15 cellular contexts compared by ENCODE assay signal in genomic region chr1:101064697-101065096, GRCh38. TPM values are rescaled to one million over a fixed set of nuclear protein-coding genes. Genes with fewer than 3 reads are reported as not detected.
DNase-seq lines count a peak whose midpoint lies in the region; ATAC-seq, FAIRE-seq and TF ChIP-seq lines count a peak whose summit lies in the region.
"Had no signal": no experiment of that assay in that cellular context is flagged by ENCODE, and none has a peak within 500 bp of the region (broad histone marks: within the 10 kb centered on the region; RNA-seq: fewer than 3 reads in every experiment).

No MANE protein-coding gene starts in this region.

- CTCF ChIA-PET in activated naive CD4-positive, alpha-beta T cell treated with anti-CD3 and anti-CD28 coated beads, Interleukin-2, amount 10 ng/mL, durations not matched to agents 7 days and 5 days (lab: Charles Lee), result interaction anchor here (0.9 to 1.7 kb wide), 3 partner anchors 10 to 49 kb away, joined by 3 read pairs; no protein-coding TSS in a partner anchor
- CTCF ChIA-PET in activated naive CD4-positive, alpha-beta T cell treated with anti-CD3 and anti-CD28 coated beads for 36 hours (lab: Charles Lee), result interaction anchor here (0.6 kb wide), 1 partner anchor 33 kb away, joined by 3 read pairs; no protein-coding TSS in a partner anchor
- CTCF ChIA-PET in K562 (lab: Yijun Ruan, JAX; ENCODE audit: low intra/inter-chr PET ratio), result no interaction called here
- CTCF ChIA-PET in PC-3 (lab: Charles Lee), result no interaction called here

- no peaks in the 10 kb centered on the region for H3K27me3 Mint-ChIP-seq in activated naive CD4-positive, alpha-beta T cell treated with anti-CD3 and anti-CD28 coated beads, Interleukin-2, amount 10 ng/mL, durations not matched to agents 7 days and 5 days
- H3K27me3 Mint-ChIP-seq in activated naive CD4-positive, alpha-beta T cell treated with anti-CD3 and anti-CD28 coated beads for 36 hours (ENCODE audit: low read depth), result no peaks in the 10 kb centered on the region
- H3K27me3 Mint-ChIP-seq in activated T-cell treated with anti-CD3 and anti-CD28 coated beads, Interleukin-2, amount 50 U/mL, for 72 hours (ENCODE audit: low read depth), result no peaks in the 10 kb centered on the region
- H3K27me3 Mint-ChIP-seq: IgD-negative memory B cell had no signal

- no peaks in the 10 kb centered on the region for H3K9me2 ChIP-seq in PC-3 (replicated peaks; ENCODE audit: low read length)

- FAIRE-seq in K562 (lab: Jason Lieb, UNC), result no peak

- H3K36me3 ChIP-seq in K562 (ENCODE audit: control insufficient read depth, insufficient read depth, low read length), result no peaks in the 10 kb centered on the region
- no peaks in the 10 kb centered on the region for H3K36me3 ChIP-seq in PC-3 (ENCODE audit: low read depth, low read length)

- no peak for TF ChIP-seq POLR2A in K562 (conservative IDR thresholded peaks at IDR 0.05)

- H2AFZ ChIP-seq in K562 (ENCODE audit: low read depth, low read length), result no peak overlapping the region
- H2AFZ ChIP-seq in PC-3 (ENCODE audit: low read length), result no peak overlapping the region

- no peak overlapping the region for H3K4me2 ChIP-seq in K562 (ENCODE audit: insufficient read depth, low read length)
- no peak overlapping the region for H3K4me2 ChIP-seq in PC-3 (ENCODE audit: low read length)
- H3K4me2 ChIP-seq: BLaER1 treated with 17β-estradiol and CSF1 and Interleukin-3, amounts not matched to agents 10 nM and 100 nM had no signal

- H3K4me1 ChIP-seq in K562 (replicated peaks in 1 of 2; ENCODE audit: control insufficient read depth in 2 of 2, insufficient read depth in 2 of 2, low read length in 2 of 2) (peaks cover 0 to 8% of the 10 kb centered on the region in 2 experiments; a peak in 3 of 5 replicates), PC-3 (ENCODE audit: insufficient read depth, low read length) (no peaks in the 10 kb centered on the region)
- H3K4me1 ChIP-seq: BLaER1 treated with 17β-estradiol and CSF1 and Interleukin-3, amounts not matched to agents 10 nM and 100 nM had no signal

- peaks cover 57% of the 10 kb centered on the region for H3K36me3 Mint-ChIP-seq in activated naive CD4-positive, alpha-beta T cell treated with anti-CD3 and anti-CD28 coated beads, Interleukin-2, amount 10 ng/mL, durations not matched to agents 7 days and 5 days
- H3K36me3 Mint-ChIP-seq in activated naive CD4-positive, alpha-beta T cell treated with anti-CD3 and anti-CD28 coated beads for 36 hours (ENCODE audit: low read depth), result no peaks in the 10 kb centered on the region
- peaks cover 0 to 1% of the 10 kb centered on the region in 2 donors for H3K36me3 Mint-ChIP-seq in activated T-cell treated with anti-CD3 and anti-CD28 coated beads, Interleukin-2, amount 50 U/mL, for 72 hours (ENCODE audit: insufficient read depth in 2 of 2)

- 31% methylated on average over 2 of the region's 2 CpGs for WGBS in K562 (ENCODE audit: insufficient coverage, low coverage, missing lambda C conversion rate)

- no peaks in the 10 kb centered on the region for H3K9me1 ChIP-seq in K562 (ENCODE audit: control insufficient read depth, insufficient read depth, low read length)

- no peak overlapping the region for H3K4me3 Mint-ChIP-seq in activated naive CD4-positive, alpha-beta T cell treated with anti-CD3 and anti-CD28 coated beads, Interleukin-2, amount 10 ng/mL, durations not matched to agents 7 days and 5 days
- no peak overlapping the region for H3K4me3 Mint-ChIP-seq in activated naive CD4-positive, alpha-beta T cell treated with anti-CD3 and anti-CD28 coated beads for 36 hours
- H3K4me3 Mint-ChIP-seq in activated T-cell treated with anti-CD3 and anti-CD28 coated beads, Interleukin-2, amount 50 U/mL, for 72 hours, result no peak overlapping the region
- H3K4me3 Mint-ChIP-seq: H9 had no signal

- BruUV-seq in K562 (replicated peaks; lab: Mats Ljungman, UMichigan), result no TSS peak
- BruUV-seq in PC-3 (replicated peaks; lab: Mats Ljungman, UMichigan), result no TSS peak

- H3K9me3 Mint-ChIP-seq in activated naive CD4-positive, alpha-beta T cell treated with anti-CD3 and anti-CD28 coated beads, Interleukin-2, amount 10 ng/mL, durations not matched to agents 7 days and 5 days, result peaks cover 6% of the 10 kb centered on the region
- no peaks in the 10 kb centered on the region for H3K9me3 Mint-ChIP-seq in activated naive CD4-positive, alpha-beta T cell treated with anti-CD3 and anti-CD28 coated beads for 36 hours
- no peaks in the 10 kb centered on the region for H3K9me3 Mint-ChIP-seq in activated T-cell treated with anti-CD3 and anti-CD28 coated beads, Interleukin-2, amount 50 U/mL, for 72 hours
- H3K9me3 Mint-ChIP-seq: H9 had no signal

- TF ChIP-seq CTCF in K562 (IDR thresholded peaks at IDR 0.05 in 2 of 3, conservative IDR thresholded peaks at IDR 0.05 in 1 of 3; ENCODE audit: insufficient read depth in 2 of 3, low read depth in 1 of 3, low read length in 3 of 3) (no peak), PC-3 (conservative IDR thresholded peaks at IDR 0.05; ENCODE audit: low read depth, low read length) (no peak)

- H4K20me1 ChIP-seq in K562 (replicated peaks; ENCODE audit: control insufficient read depth, insufficient read depth, low read length), result no peaks in the 10 kb centered on the region
- H4K20me1 ChIP-seq in PC-3 (ENCODE audit: low read length), result no peaks in the 10 kb centered on the region
- H4K20me1 ChIP-seq: BLaER1 treated with 17β-estradiol and CSF1 and Interleukin-3, amounts not matched to agents 10 nM and 100 nM had no signal

- H3K4me3 ChIP-seq in K562 (no peak overlapping the region), PC-3 (ENCODE audit: low read length) (no peak overlapping the region)
- H3K4me3 ChIP-seq: BLaER1 treated with 17β-estradiol and CSF1 and Interleukin-3, amounts not matched to agents 10 nM and 100 nM had no signal

- DNase-seq in activated naive CD4-positive, alpha-beta T cell treated with anti-CD3 and anti-CD28 coated beads, Interleukin-2, amount 10 ng/mL, durations not matched to agents 7 days and 5 days, result no peak
- DNase-seq in activated naive CD4-positive, alpha-beta T cell treated with anti-CD3 and anti-CD28 coated beads for 36 hours, result no peak
- DNase-seq in NCI-H2171 treated with DMSO at 0.1 percent for 48 hours (lab: John Stamatoyannopoulos, UW), result peak; percentile 46
- no peak for DNase-seq in K562 (ENCODE audit: extremely low read depth in 1 of 4, low spot score in 3 of 4)
- no peak for DNase-seq in PC-3
- DNase-seq in activated T-cell treated with anti-CD3 and anti-CD28 coated beads, Interleukin-2, amount 50 U/mL, for 72 hours, result no peak
- DNase-seq in stimulated activated CD4-positive, alpha-beta T cell treated with anti-CD3 and anti-CD28 coated beads, Interleukin-2, amount 100 ng/mL, for 24 hours, result no peak
- no peak for DNase-seq in T-helper 9 cell
- DNase-seq: H9, NCI-H1417, NCI-H187 treated with DMSO at 0.1 percent for 48 hours, NCI-H510A had no signal

- no peak for TF ChIP-seq RAD21 in K562 (CRISPR knock-in tag; conservative IDR thresholded peaks at IDR 0.05 in 1 of 2, IDR thresholded peaks at IDR 0.05 in 1 of 2)

- H3K27ac ChIP-seq in K562 (ENCODE audit: extremely low read depth, low read depth, low read length) (no peak overlapping the region), PC-3 (ENCODE audit: low read length) (no peak overlapping the region)
- H3K27ac ChIP-seq: BLaER1 treated with 17β-estradiol and CSF1 and Interleukin-3, amounts not matched to agents 10 nM and 100 nM; RWPE1 had no signal

- H3K9ac ChIP-seq in K562 (ENCODE audit: insufficient read depth in 1 of 2, low read depth in 2 of 2, low read length in 2 of 2) (no peak overlapping the region), PC-3 (ENCODE audit: low read length) (no peak overlapping the region)
- H3K9ac ChIP-seq: BLaER1 treated with 17β-estradiol and CSF1 and Interleukin-3, amounts not matched to agents 10 nM and 100 nM had no signal

- peak overlapping the region; percentile 34 for H3K27ac Mint-ChIP-seq in activated naive CD4-positive, alpha-beta T cell treated with anti-CD3 and anti-CD28 coated beads, Interleukin-2, amount 10 ng/mL, durations not matched to agents 7 days and 5 days
- no peak overlapping the region for H3K27ac Mint-ChIP-seq in activated naive CD4-positive, alpha-beta T cell treated with anti-CD3 and anti-CD28 coated beads for 36 hours
- H3K27ac Mint-ChIP-seq in activated T-cell treated with anti-CD3 and anti-CD28 coated beads, Interleukin-2, amount 50 U/mL, for 72 hours, result no peak overlapping the region
- H3K27ac Mint-ChIP-seq: H9 had no signal

- POLR2A ChIA-PET in K562 (lab: Yijun Ruan, JAX), result interaction anchor here (0.8 kb wide), 1 partner anchor 13 kb away, joined by 3 read pairs; no protein-coding TSS in a partner anchor
- POLR2A ChIA-PET in PC-3 (lab: Charles Lee; ENCODE audit: unreplicated experiment), result no interaction called here

- in situ Hi-C loops in K562 (cut with MboI), result no loop called here

- intact Hi-C loops in activated naive CD4-positive, alpha-beta T cell treated with anti-CD3 and anti-CD28 coated beads for 36 hours (cut with micrococcal nuclease), result loop anchor here (5.0 kb wide), 1 partner anchor 173 kb away; the partner anchor contains the start of gene S1PR1
- intact Hi-C loops in K562 (cut with micrococcal nuclease) (no loop called here), PC-3 (cut with micrococcal nuclease) (no loop called here)

- H3K27me3 ChIP-seq in K562 (ENCODE audit: control insufficient read depth in 2 of 2, insufficient read depth in 2 of 2, low read length in 2 of 2), result no peaks in the 10 kb centered on the region
- H3K27me3 ChIP-seq in PC-3 (ENCODE audit: low read length), result no peaks in the 10 kb centered on the region
- H3K27me3 ChIP-seq: BLaER1 treated with 17β-estradiol and CSF1 and Interleukin-3, amounts not matched to agents 10 nM and 100 nM had no signal

- no peaks in the 10 kb centered on the region for H3F3A ChIP-seq in PC-3 (ENCODE audit: low read length, unreplicated experiment)

- H3K79me2 ChIP-seq in K562 (ENCODE audit: control insufficient read depth, insufficient read depth, low read length), result no peaks in the 10 kb centered on the region
- no peaks in the 10 kb centered on the region for H3K79me2 ChIP-seq in PC-3 (ENCODE audit: low read length)

- no peak for ATAC-seq in K562
- ATAC-seq in PC-3, result no peak
- ATAC-seq in activated T-cell treated with anti-CD3 and anti-CD28 coated beads, Interleukin-2, amount 50 U/mL, for 72 hours (replicated peaks in 1 of 2), result no peak

- peaks cover 64% of the 10 kb centered on the region for H3K4me1 Mint-ChIP-seq in activated naive CD4-positive, alpha-beta T cell treated with anti-CD3 and anti-CD28 coated beads, Interleukin-2, amount 10 ng/mL, durations not matched to agents 7 days and 5 days
- peaks cover 44% of the 10 kb centered on the region for H3K4me1 Mint-ChIP-seq in activated naive CD4-positive, alpha-beta T cell treated with anti-CD3 and anti-CD28 coated beads for 36 hours (ENCODE audit: low read depth)
- peaks cover 49% of the 10 kb centered on the region for H3K4me1 Mint-ChIP-seq in activated T-cell treated with anti-CD3 and anti-CD28 coated beads, Interleukin-2, amount 50 U/mL, for 72 hours (ENCODE audit: low read depth)

- H3K9me3 ChIP-seq in K562 (replicated peaks; ENCODE audit: control insufficient read depth, insufficient read depth, low read depth, low read length) (no peaks in the 10 kb centered on the region), PC-3 (ENCODE audit: low read length) (no peaks in the 10 kb centered on the region)

- TF ChIP-seq EP300 in K562 (IDR thresholded peaks at IDR 0.05; ENCODE audit: low read length), result no peak

RNA-seq across cellular contexts. Expression of gene DPH5, which starts 39.1 kb away (rescaled TPM):
- 10 to 100 TPM; 61.7 to 66.3 TPM for total RNA-seq in activated naive CD4-positive, alpha-beta T cell treated with anti-CD3 and anti-CD28 coated beads for 36 hours
- total RNA-seq in K562 (2011; cell fraction: chromatin; rRNA removed; ENCODE audit: low replicate concordance), result 39.8 and 53.6 TPM in 2 replicates
- total RNA-seq in K562 (2011; cell fraction: nucleolus; rRNA removed), result 31.2 and 32.4 TPM in 2 replicates
- 50.4 and 76.4 TPM in 2 replicates for total RNA-seq in K562 (2011; cell fraction: nucleoplasm; rRNA removed)
- 33.8 and 37.6 TPM in 2 replicates for total RNA-seq in K562 (2014; rRNA removed)
- 94.7 and 97.2 TPM in 2 replicates for total RNA-seq in K562 (2014; rRNA removed; fragmentation: Illumina TruSeq; extraction: Trizol)
- total RNA-seq in K562 (2015; rRNA removed; fragmentation: Illumina TruSeq; extraction: Trizol), result 63.3 and 71.0 TPM in 2 replicates
- total RNA-seq in K562 (2021), result 66.2 and 66.6 TPM in 2 replicates
- polyA plus RNA-seq in K562 (2011; rRNA removed), result 136 and 159 TPM in 2 replicates
- polyA plus RNA-seq in K562 (2011; cell fraction: cytosol; rRNA removed), result 53.4 and 114 TPM in 2 replicates
- polyA plus RNA-seq in K562 (2011; cell fraction: nucleus; rRNA removed), result 33.1 and 52.9 TPM in 2 replicates
- polyA plus RNA-seq in K562 (2012), result 55.0 and 75.1 TPM in 2 replicates
- polyA plus RNA-seq in K562 (2014; fragmentation: Illumina TruSeq; extraction: Trizol), result 74.3 and 89.7 TPM in 2 replicates
- 100 to 1,000 TPM; 121 to 152 TPM for polyA plus RNA-seq in K562 (2014; fragmentation: Nextera tagmentation; extraction: Ambion mirVana)
- 68.2 and 88.8 TPM in 2 replicates for polyA plus RNA-seq in K562 (2014; rRNA removed)
- 60.9 and 68.3 TPM in 2 replicates for polyA minus RNA-seq in K562 (2011; rRNA and poly(A)+ RNA removed)
- polyA minus RNA-seq in K562 (2011; cell fraction: cytosol; rRNA and poly(A)+ RNA removed), result 18.3 and 19.9 TPM in 2 replicates
- 20.3 and 38.9 TPM in 2 replicates for polyA minus RNA-seq in K562 (2011; cell fraction: nucleus; rRNA and poly(A)+ RNA removed)
- total RNA-seq in PC-3 (2014; rRNA removed), result 24.9 and 32.8 TPM in 2 replicates
- total RNA-seq in activated T-cell treated with anti-CD3 and anti-CD28 coated beads, Interleukin-2, amount 50 U/mL, for 72 hours, result 10 to 100 TPM; 50.2 to 64.2 TPM

Comparison
In these comparisons a context has a peak if more than half of its experiments do, and no peak if none do; other contexts are left out.
1. CTCF ChIA-PET loops: an anchor here in activated naive CD4-positive, alpha-beta T cell treated with anti-CD3 and anti-CD28 coated beads, Interleukin-2, amount 10 ng/mL, durations not matched to agents 7 days and 5 days (0.9 to 1.7 kb wide) and activated naive CD4-positive, alpha-beta T cell treated with anti-CD3 and anti-CD28 coated beads for 36 hours (0.6 kb wide); none called in K562 and PC-3.